Comparison of ENCODE assay signal across 15 cellular contexts in genomic region chr17:20999841-21000532, GRCh38. TPM values are rescaled to one million over a fixed set of nuclear protein-coding genes. Genes with fewer than 3 reads are reported as not detected.
DNase-seq lines count a peak whose midpoint lies in the region; ATAC-seq and TF ChIP-seq lines count a peak whose summit lies in the region.
"Had no signal": no experiment of that assay in that cellular context is flagged by ENCODE, and none has a peak within 500 bp of the region (broad histone marks: within the 10 kb centered on the region; RNA-seq: fewer than 3 reads in every experiment).

No MANE protein-coding gene starts in this region.

- H3K9me3 ChIP-seq in cardiac muscle cell (ENCODE audit: low read depth): no peaks in the 10 kb centered on the region
- no peaks in the 10 kb centered on the region for H3K9me3 ChIP-seq in ascending aorta
- H3K9me3 ChIP-seq in tibial artery: no peaks in the 10 kb centered on the region
- H3K9me3 ChIP-seq: mucosa of descending colon had no signal

- no peaks in the 10 kb centered on the region for H3K27me3 Mint-ChIP-seq in nephron (ENCODE audit: low read depth)
- no peaks in the 10 kb centered on the region for H3K27me3 Mint-ChIP-seq in effector memory CD8-positive, alpha-beta T cell

- no peak for DNase-seq in cardiac muscle cell (ENCODE audit: low read depth in 1 of 2, low spot score in 1 of 2)
- no peak for DNase-seq in cardiac septum (ENCODE audit: low spot score)
- no peak for DNase-seq in ascending aorta (ENCODE audit: low spot score in 2 of 2)
- no peak for DNase-seq in tibial artery
- DNase-seq in NK-92 treated with Interleukin-12 subunit alpha and Interleukin-12 subunit beta, amount 100 ng/mL, for 24 hours (lab: John Stamatoyannopoulos, UW): no peak
- no peak for DNase-seq in effector memory CD8-positive, alpha-beta T cell
- DNase-seq in activated CD4-positive, alpha-beta T cell treated with anti-CD3 and anti-CD28 coated beads for 1 hour: no peak
- DNase-seq: activated effector memory CD4-positive, alpha-beta T cell treated with Interleukin-2 at 50 U/mL for 16 hours; AML-193; cerebellar nuclear complex; EL; HCEC 1CT; mucosa of descending colon; NCI-H2227 treated with DMSO at 0.1 percent for 48 hours had no signal

- peak overlapping the region; percentile 78 for H3K27ac ChIP-seq in cardiac muscle cell
- peak overlapping the region; percentile 39 to 56 for H3K27ac ChIP-seq in ascending aorta
- H3K27ac ChIP-seq in tibial artery: peak overlapping the region; percentile 38 to 53

- H3K4me3 Mint-ChIP-seq in nephron: no peak overlapping the region
- no peak overlapping the region for H3K4me3 Mint-ChIP-seq in effector memory CD8-positive, alpha-beta T cell

- H3K4me1 Mint-ChIP-seq in nephron: peaks cover 29% of the 10 kb centered on the region
- H3K4me1 Mint-ChIP-seq in effector memory CD8-positive, alpha-beta T cell (ENCODE audit: low read depth in 2 of 2): peaks cover 6 to 12% of the 10 kb centered on the region in 2 donors

- no peak for ATAC-seq in effector memory CD8-positive, alpha-beta T cell (replicated peaks)
- ATAC-seq: mucosa of descending colon had no signal

- peaks cover 56% of the 10 kb centered on the region for H3K36me3 Mint-ChIP-seq in nephron (ENCODE audit: low read depth)
- H3K36me3 Mint-ChIP-seq in effector memory CD8-positive, alpha-beta T cell (ENCODE audit: insufficient read depth): peaks cover 54% of the 10 kb centered on the region

- no peaks in the 10 kb centered on the region for H3K9me3 Mint-ChIP-seq in nephron
- H3K9me3 Mint-ChIP-seq in effector memory CD8-positive, alpha-beta T cell: no peaks in the 10 kb centered on the region

- H3K4me3 ChIP-seq in cardiac muscle cell (no peak overlapping the region), ascending aorta (no peak overlapping the region), tibial artery (no peak overlapping the region)
- H3K4me3 ChIP-seq: mucosa of descending colon had no signal

- H3K36me3 ChIP-seq in cardiac muscle cell: peaks cover 30% of the 10 kb centered on the region
- peaks cover 35 to 51% of the 10 kb centered on the region in 2 donors for H3K36me3 ChIP-seq in ascending aorta
- peaks cover 37 to 52% (median 48%) of the 10 kb centered on the region in 3 donors for H3K36me3 ChIP-seq in tibial artery

- H3K27me3 ChIP-seq in cardiac muscle cell (no peaks in the 10 kb centered on the region), ascending aorta (no peaks in the 10 kb centered on the region), tibial artery (no peaks in the 10 kb centered on the region)

- intact Hi-C loops in cardiac septum (cut with DNase I) (loop anchor here (5.0 to 10.0 kb wide), 2 partner anchors 42 to 195 kb away; partner anchors contain the start of gene USP22), ascending aorta (cut with DNase I) (loop anchor here (10.0 kb wide), 1 partner anchor 95 kb away; no protein-coding TSS in a partner anchor), tibial artery (cut with DNase I; ENCODE audit: low total_unique reads) (loop anchor here (10.0 kb wide), 2 partner anchors 55 to 195 kb away; no protein-coding TSS in a partner anchor)

- H3K4me1 ChIP-seq in cardiac muscle cell (ENCODE audit: low read depth): no peaks in the 10 kb centered on the region
- peaks cover 0 to 14% of the 10 kb centered on the region in 2 donors for H3K4me1 ChIP-seq in ascending aorta
- H3K4me1 ChIP-seq in tibial artery: peaks cover 0 to 42% (median 28%) of the 10 kb centered on the region in 4 donors

- TF ChIP-seq CTCF in cardiac muscle cell (IDR thresholded peaks at IDR 0.05; ENCODE audit: low read depth, low read length): no peak
- TF ChIP-seq CTCF in ascending aorta (IDR thresholded peaks at IDR 0.05): no peak
- TF ChIP-seq CTCF in nephron (IDR thresholded peaks at IDR 0.05; ENCODE audit: unreplicated experiment in 3 of 3): no peak
- no peak for TF ChIP-seq CTCF in tibial artery (IDR thresholded peaks at IDR 0.05)

- peak overlapping the region; percentile 42 to 68 (median 56) for H3K27ac Mint-ChIP-seq in nephron
- peak overlapping the region in 1 of 2 donors; percentile 86 for H3K27ac Mint-ChIP-seq in effector memory CD8-positive, alpha-beta T cell

RNA-seq across cellular contexts. Expression of gene USP22, which starts 42.8 kb away (rescaled TPM):
- total RNA-seq in cardiac muscle cell: 256 and 280 TPM in 2 replicates
- polyA plus RNA-seq in cardiac muscle cell: 153 and 182 TPM in 2 replicates
- 200 TPM for total RNA-seq in cardiac septum
- 170 TPM for total RNA-seq in ascending aorta
